16 cellular contexts compared by ENCODE assay signal in the genomic region with DNA sequence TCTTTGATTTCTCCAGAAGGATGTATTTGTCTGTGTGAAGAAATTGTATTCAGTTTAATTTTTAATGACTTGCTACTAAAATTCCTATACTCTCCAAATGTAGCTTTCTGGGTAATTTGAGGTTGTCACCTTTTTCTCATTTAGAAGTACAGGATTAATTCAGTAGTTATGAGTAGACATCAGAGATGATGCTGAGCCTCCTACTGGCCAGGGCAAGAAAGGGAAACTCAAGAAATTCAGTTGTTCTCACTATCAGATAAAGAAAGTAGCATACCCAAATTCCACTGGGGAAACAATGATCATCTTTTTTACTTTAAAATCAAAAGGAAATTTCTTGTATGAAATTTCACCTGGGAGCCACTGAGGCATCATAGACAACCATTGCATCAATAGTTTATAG.
A peak's percentile ranks its signal among the peaks of the same experiment; 100 is the strongest.
DNase-seq lines count a peak whose midpoint lies in the region; ATAC-seq and TF ChIP-seq lines count a peak whose summit lies in the region.
"Had no signal": no experiment of that assay in that cellular context is flagged by ENCODE, and none has a peak within 500 bp of the region (broad histone marks: within the 10 kb centered on the region; RNA-seq: fewer than 3 reads in every experiment).

No MANE protein-coding gene starts in this region.

- H3K27me3 ChIP-seq in WERI-Rb-1 (ENCODE audit: insufficient read depth, low read depth, severe bottlenecking): no peaks in the 10 kb centered on the region
- no peaks in the 10 kb centered on the region for H3K27me3 ChIP-seq in effector memory CD4-positive, alpha-beta T cell (replicated peaks; ENCODE audit: control insufficient read depth, insufficient read depth, low read length, poor library complexity, severe bottlenecking)

- no peaks in the 10 kb centered on the region for H3K27me3 Mint-ChIP-seq in activated T-helper 17 cell treated with anti-CD3 and anti-CD28 coated beads, Interleukin-2, amount 50 U/mL, for 72 hours
- H3K27me3 Mint-ChIP-seq in immature natural killer cell (ENCODE audit: low read depth in 3 of 3): peaks cover 0 to 3% (median 0%) of the 10 kb centered on the region in 3 donors
- H3K27me3 Mint-ChIP-seq: activated CD4-positive, alpha-beta T cell treated with anti-CD3 and anti-CD28 coated beads, Interleukin-2, amount 10 ng/mL, durations not matched to agents 7 days and 5 days; effector memory CD8-positive, alpha-beta T cell had no signal

- peaks cover 16% of the 10 kb centered on the region for H3K9me3 Mint-ChIP-seq in activated T-helper 17 cell treated with anti-CD3 and anti-CD28 coated beads, Interleukin-2, amount 50 U/mL, for 72 hours
- H3K9me3 Mint-ChIP-seq in immature natural killer cell: peaks cover 10 to 32% (median 22%) of the 10 kb centered on the region in 6 donors

- H3K27ac Mint-ChIP-seq in activated T-helper 17 cell treated with anti-CD3 and anti-CD28 coated beads, Interleukin-2, amount 50 U/mL, for 72 hours: no peak overlapping the region
- no peak overlapping the region for H3K27ac Mint-ChIP-seq in immature natural killer cell
- H3K27ac Mint-ChIP-seq: activated CD4-positive, alpha-beta T cell treated with anti-CD3 and anti-CD28 coated beads, Interleukin-2, amount 10 ng/mL, durations not matched to agents 7 days and 5 days; activated T-cell treated with anti-CD3 and anti-CD28 coated beads, Interleukin-2, amount 50 U/mL, for 72 hours; effector memory CD8-positive, alpha-beta T cell had no signal

- H3K27ac ChIP-seq in WERI-Rb-1: no peak overlapping the region
- no peak overlapping the region for H3K27ac ChIP-seq in effector memory CD4-positive, alpha-beta T cell (ENCODE audit: insufficient read depth, low read length, poor library complexity, severe bottlenecking)

- no peak for TF ChIP-seq POLR2A in lower leg skin (IDR thresholded peaks at IDR 0.05)

- H3K4me3 ChIP-seq in WERI-Rb-1 (ENCODE audit: low read depth, low read length) (no peak overlapping the region), lower leg skin (ENCODE audit: low read depth, poor library complexity, severe bottlenecking) (no peak overlapping the region)
- no peak overlapping the region for H3K4me3 ChIP-seq in effector memory CD4-positive, alpha-beta T cell (ENCODE audit: insufficient read depth, low read depth, low read length, poor library complexity, severe bottlenecking)
- H3K4me3 ChIP-seq: lung had no signal

- H3K36me3 ChIP-seq in WERI-Rb-1: no peaks in the 10 kb centered on the region
- H3K36me3 ChIP-seq in effector memory CD4-positive, alpha-beta T cell (ENCODE audit: control insufficient read depth, insufficient read depth, low read length): no peaks in the 10 kb centered on the region

- no peak overlapping the region for H3K4me3 Mint-ChIP-seq in activated T-helper 17 cell treated with anti-CD3 and anti-CD28 coated beads, Interleukin-2, amount 50 U/mL, for 72 hours
- no peak overlapping the region for H3K4me3 Mint-ChIP-seq in immature natural killer cell
- H3K4me3 Mint-ChIP-seq: activated CD4-positive, alpha-beta T cell treated with anti-CD3 and anti-CD28 coated beads, Interleukin-2, amount 10 ng/mL, durations not matched to agents 7 days and 5 days; activated T-cell treated with anti-CD3 and anti-CD28 coated beads, Interleukin-2, amount 50 U/mL, for 72 hours; effector memory CD8-positive, alpha-beta T cell had no signal

- no peak for ATAC-seq in activated T-helper 17 cell treated with anti-CD3 and anti-CD28 coated beads, Interleukin-2, amount 50 U/mL, for 72 hours (replicated peaks)
- ATAC-seq: activated T-cell treated with anti-CD3 and anti-CD28 coated beads, Interleukin-2, amount 50 U/mL, for 72 hours; effector memory CD8-positive, alpha-beta T cell; HepG2 had no signal

- intact Hi-C loops in lower leg skin (cut with DNase I; ENCODE audit: low total_unique reads): no loop called here

- TF ChIP-seq CTCF in WERI-Rb-1 (IDR thresholded peaks at IDR 0.05; ENCODE audit: low read depth, low read length): peak; percentile 20; the same call in 1 of the 2 replicates
- no peak for TF ChIP-seq CTCF in lower leg skin (IDR thresholded peaks at IDR 0.05)

- peaks cover 5% of the 10 kb centered on the region for H3K9me3 ChIP-seq in WERI-Rb-1 (ENCODE audit: severe bottlenecking)
- peaks cover 4% of the 10 kb centered on the region for H3K9me3 ChIP-seq in effector memory CD4-positive, alpha-beta T cell (ENCODE audit: control insufficient read depth, low read length)

- H3K4me1 Mint-ChIP-seq in activated T-helper 17 cell treated with anti-CD3 and anti-CD28 coated beads, Interleukin-2, amount 50 U/mL, for 72 hours: no peaks in the 10 kb centered on the region
- H3K4me1 Mint-ChIP-seq in immature natural killer cell: no peaks in the 10 kb centered on the region
- H3K4me1 Mint-ChIP-seq: activated CD4-positive, alpha-beta T cell treated with anti-CD3 and anti-CD28 coated beads, Interleukin-2, amount 10 ng/mL, durations not matched to agents 7 days and 5 days had no signal

- H3K36me3 Mint-ChIP-seq in activated T-helper 17 cell treated with anti-CD3 and anti-CD28 coated beads, Interleukin-2, amount 50 U/mL, for 72 hours (ENCODE audit: low read depth): no peaks in the 10 kb centered on the region
- peaks cover 0 to 7% (median 5%) of the 10 kb centered on the region in 3 donors for H3K36me3 Mint-ChIP-seq in immature natural killer cell

- DNase-seq in ELR (ENCODE audit: low read depth) (peak; percentile 35), HT-29 (ENCODE audit: low spot score) (peak; percentile 16), WERI-Rb-1 (no peak), iris pigment epithelial cell (ENCODE audit: low read depth) (peak; percentile 2), lower leg skin (ENCODE audit: low spot score in 2 of 2) (no peak), immature natural killer cell (no peak)
- no peak for DNase-seq in effector memory CD4-positive, alpha-beta T cell
- DNase-seq: activated CD4-positive, alpha-beta T cell treated with anti-CD3 and anti-CD28 coated beads, Interleukin-2, amount 10 ng/mL, durations not matched to agents 7 days and 5 days; activated T-cell treated with anti-CD3 and anti-CD28 coated beads, Interleukin-2, amount 50 U/mL, for 72 hours; amniotic stem cell; effector memory CD8-positive, alpha-beta T cell; hippocampal formation; NCI-H1694 had no signal

- no peaks in the 10 kb centered on the region for H3K4me1 ChIP-seq in effector memory CD4-positive, alpha-beta T cell (ENCODE audit: control insufficient read depth, insufficient read depth, low read length, poor library complexity, severe bottlenecking)

Comparison
In these comparisons a context has a peak if more than half of its experiments do, and no peak if none do; other contexts are left out.
1. DNase-seq: peak in ELR (single experiment), HT-29 (single experiment) and iris pigment epithelial cell (single experiment); none in WERI-Rb-1 (single experiment), lower leg skin (0 of 2), effector memory CD4-positive, alpha-beta T cell (0 of 3) and immature natural killer cell (0 of 3).